In the genomic region with DNA sequence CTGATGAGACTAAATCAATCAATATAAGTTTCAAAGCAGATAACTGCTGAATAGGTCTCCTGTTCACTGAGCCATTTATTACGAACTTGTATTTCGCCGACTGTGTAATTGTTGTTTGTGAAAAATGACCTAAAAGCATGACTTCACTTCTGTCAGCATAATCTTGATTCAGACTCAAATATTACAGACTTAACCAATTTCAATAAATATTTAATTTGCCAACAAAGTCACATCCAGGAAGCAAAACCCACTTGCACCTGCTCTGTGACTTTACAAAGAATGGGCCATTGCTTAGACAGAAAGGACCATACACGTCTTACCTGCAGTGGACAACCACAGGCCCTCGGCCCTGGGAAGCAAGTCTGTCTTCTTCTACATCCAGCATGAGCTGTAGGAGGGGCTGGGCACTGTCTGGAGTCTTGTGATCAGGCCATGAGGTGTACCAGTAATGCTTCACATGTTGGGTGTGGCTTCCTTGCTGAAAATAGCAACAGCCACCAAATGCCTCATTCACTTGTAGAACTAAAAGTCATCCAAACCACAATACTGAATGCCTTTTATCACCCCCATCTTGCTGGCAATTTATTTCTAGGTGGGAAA, we compare ENCODE assay signal across 10 cellular contexts. TPM values are rescaled to one million over a fixed set of nuclear protein-coding genes. Genes with fewer than 3 reads are reported as not detected.
DNase-seq lines count a peak whose midpoint lies in the region; ATAC-seq and TF ChIP-seq lines count a peak whose summit lies in the region.
"Had no signal": no experiment of that assay in that cellular context is flagged by ENCODE, and none has a peak within 500 bp of the region (broad histone marks: within the 10 kb centered on the region; RNA-seq: fewer than 3 reads in every experiment).

No MANE protein-coding gene starts in this region.

- H3K36me3 ChIP-seq in IMR-90 (ENCODE audit: control insufficient read depth, insufficient read depth, low read length), result no peaks in the 10 kb centered on the region
- H3K36me3 ChIP-seq: vagina had no signal

- H2BK120ac ChIP-seq in IMR-90 (ENCODE audit: low read depth, low read length), result no peak overlapping the region

- no peaks in the 10 kb centered on the region for H3K4me1 ChIP-seq in IMR-90 (ENCODE audit: control insufficient read depth, insufficient read depth, low read length)
- H3K4me1 ChIP-seq: vagina had no signal

- H3K9me3 ChIP-seq in IMR-90 (ENCODE audit: control insufficient read depth, insufficient read depth, low read length), result no peaks in the 10 kb centered on the region
- H3K9me3 ChIP-seq: vagina had no signal

- no peak overlapping the region for H4K91ac ChIP-seq in IMR-90 (ENCODE audit: insufficient read depth, low read depth, low read length)

- no peak for ATAC-seq in IMR-90 (ENCODE audit: low read depth)
- ATAC-seq in HG02610 (IDR thresholded peaks at IDR 0.05; ENCODE audit: unreplicated experiment), result no peak
- no peak for ATAC-seq in HG03045 (IDR thresholded peaks at IDR 0.05; ENCODE audit: unreplicated experiment)
- ATAC-seq in sciatic nerve, result no peak
- no peak for ATAC-seq in HG03469 (IDR thresholded peaks at IDR 0.05; ENCODE audit: unreplicated experiment)

- CTCF ChIA-PET in IMR-90 (lab: Yijun Ruan, JAX), result no interaction called here

- H4K8ac ChIP-seq in IMR-90 (ENCODE audit: low read depth in 2 of 2, low read length in 2 of 2), result no peak overlapping the region

- POLR2A ChIA-PET in IMR-90 (lab: Charles Lee; ENCODE audit: unreplicated experiment), result no interaction called here

- dilution Hi-C loops in IMR-90 (cut with HindIII; ENCODE audit: low sequenced_read_pairs, unreplicated experiment), result no loop called here

- no peak overlapping the region for H4K5ac ChIP-seq in IMR-90 (ENCODE audit: low read depth, low read length)

- TF ChIP-seq CTCF in IMR-90 (conservative IDR thresholded peaks at IDR 0.05; ENCODE audit: low read depth, low read length), result no peak

- no peak overlapping the region for H3K4me2 ChIP-seq in IMR-90 (ENCODE audit: low read depth, low read length)

- H3K14ac ChIP-seq in IMR-90 (replicated peaks; ENCODE audit: low read depth, low read length), result 0 out of 2 replicates have a peak overlapping the region, but pooled peaks have one; percentile 63

- H2BK5ac ChIP-seq in IMR-90 (ENCODE audit: low read depth, low read length, poor library complexity, severe bottlenecking), result peak overlapping the region; percentile 17

- no peak overlapping the region for H2BK15ac ChIP-seq in IMR-90 (ENCODE audit: low read depth, low read length)

- H2BK20ac ChIP-seq in IMR-90 (ENCODE audit: low read depth, low read length), result no peak overlapping the region

- no peaks in the 10 kb centered on the region for H4K20me1 ChIP-seq in IMR-90 (ENCODE audit: insufficient read depth, low read length)

- H3K9ac ChIP-seq in IMR-90 (ENCODE audit: low read depth, low read length), result no peak overlapping the region

- H2AFZ ChIP-seq in IMR-90 (replicated peaks; ENCODE audit: low read length, poor library complexity), result peak overlapping the region; percentile 76

- no peak overlapping the region for H3K27ac ChIP-seq in IMR-90 (ENCODE audit: insufficient read depth, low read length)
- H3K27ac ChIP-seq: vagina had no signal

- H3K56ac ChIP-seq in IMR-90 (ENCODE audit: extremely low read depth, insufficient read depth, low read length), result no peak overlapping the region

- in situ Hi-C loops in IMR-90 (cut with MboI; ENCODE audit: low sequenced_read_pairs), result no loop called here

- no peak overlapping the region for H3K4me3 ChIP-seq in IMR-90 (ENCODE audit: insufficient read depth, low read depth, low read length)
- H3K4me3 ChIP-seq: vagina had no signal

- intact Hi-C loops in IMR-90 (cut with micrococcal nuclease) (no loop called here), sciatic nerve (cut with DNase I) (no loop called here)

- H2AK9ac ChIP-seq in IMR-90 (replicated peaks; ENCODE audit: low read depth, low read length, poor library complexity), result no peak overlapping the region

- H2AK5ac ChIP-seq in IMR-90 (ENCODE audit: low read depth, low read length), result no peak overlapping the region

- no peaks in the 10 kb centered on the region for H3K9me1 ChIP-seq in IMR-90 (ENCODE audit: insufficient read depth, low read length)

- no peak overlapping the region for H3K18ac ChIP-seq in IMR-90 (ENCODE audit: low read depth, low read length)

- H3K23ac ChIP-seq in IMR-90 (ENCODE audit: low read depth, low read length), result no peak overlapping the region

- no peak for TF ChIP-seq POLR2A in IMR-90 (IDR thresholded peaks at IDR 0.05; ENCODE audit: low read depth, low read length)

- DNase-seq in AG20443 (ENCODE audit: low spot score) (peak; percentile 84), IMR-90 (peak; percentile 77), astrocyte of the hippocampus (ENCODE audit: low read depth, low spot score) (peak; percentile 67), kidney glomerular epithelial cell (lab: John Stamatoyannopoulos, UW) (peak; percentile 9), sciatic nerve (ENCODE audit: low spot score) (no peak)
- DNase-seq: SIG-M5 had no signal

- no TSS peak for BruUV-seq in IMR-90 (replicated peaks; lab: Mats Ljungman, UMichigan)

- no peaks in the 10 kb centered on the region for H3K79me1 ChIP-seq in IMR-90 (ENCODE audit: low read depth in 1 of 2, low read length in 2 of 2)

- WGBS in IMR-90 (ENCODE audit: extremely low coverage in 2 of 2, insufficient read length in 1 of 2), 2 experiments, result no CpG with 5 or more reads among the region's 5 CpGs

- TF ChIP-seq RAD21 in IMR-90 (IDR thresholded peaks at IDR 0.05; ENCODE audit: low read length), result no peak

- no peak overlapping the region for H3K4ac ChIP-seq in IMR-90 (ENCODE audit: low read depth, low read length)

- no peaks in the 10 kb centered on the region for H3K27me3 ChIP-seq in IMR-90 (ENCODE audit: control insufficient read depth, insufficient read depth, low read length)
- H3K27me3 ChIP-seq: vagina had no signal

TF ChIP-seq in IMR-90, 13 proteins besides CTCF, POLR2A, EP300 and RAD21:
- TF ChIP-seq MAFK (IDR thresholded peaks at IDR 0.05; ENCODE audit: low read depth, low read length), result peak; percentile 64; the same call in 1 of the 2 replicates
- TF ChIP-seq, protein P1, sequence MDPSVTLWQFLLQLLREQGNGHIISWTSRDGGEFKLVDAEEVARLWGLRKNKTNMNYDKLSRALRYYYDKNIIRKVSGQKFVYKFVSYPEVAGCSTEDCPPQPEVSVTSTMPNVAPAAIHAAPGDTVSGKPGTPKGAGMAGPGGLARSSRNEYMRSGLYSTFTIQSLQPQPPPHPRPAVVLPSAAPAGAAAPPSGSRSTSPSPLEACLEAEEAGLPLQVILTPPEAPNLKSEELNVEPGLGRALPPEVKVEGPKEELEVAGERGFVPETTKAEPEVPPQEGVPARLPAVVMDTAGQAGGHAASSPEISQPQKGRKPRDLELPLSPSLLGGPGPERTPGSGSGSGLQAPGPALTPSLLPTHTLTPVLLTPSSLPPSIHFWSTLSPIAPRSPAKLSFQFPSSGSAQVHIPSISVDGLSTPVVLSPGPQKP (IDR thresholded peaks at IDR 0.05; ENCODE audit: borderline replicate concordance, low read depth, low read length), result no peak
- TF ChIP-seq MAZ (IDR thresholded peaks at IDR 0.05; ENCODE audit: borderline replicate concordance, low read depth, low read length), result no peak
- TF ChIP-seq BHLHE40 (IDR thresholded peaks at IDR 0.05; ENCODE audit: low read depth, low read length), result no peak
- TF ChIP-seq MXI1 (IDR thresholded peaks at IDR 0.05; ENCODE audit: borderline replicate concordance, low read depth, low read length), result no peak
- TF ChIP-seq RFX5 (IDR thresholded peaks at IDR 0.05; ENCODE audit: low read depth, low read length), result no peak
- TF ChIP-seq RCOR1 (IDR thresholded peaks at IDR 0.05; ENCODE audit: insufficient replicate concordance, low read length), result no peak
- TF ChIP-seq FOS (IDR thresholded peaks at IDR 0.05; ENCODE audit: low read depth, low read length), result no peak
- TF ChIP-seq NFE2L2 (IDR thresholded peaks at IDR 0.05; ENCODE audit: low read depth, low read length), result no peak
- TF ChIP-seq SMC3 (IDR thresholded peaks at IDR 0.05; ENCODE audit: low read depth, low read length), result no peak
- TF ChIP-seq CEBPB (IDR thresholded peaks at IDR 0.05; ENCODE audit: low read depth, low read length), result no peak
- TF ChIP-seq, protein P2, sequence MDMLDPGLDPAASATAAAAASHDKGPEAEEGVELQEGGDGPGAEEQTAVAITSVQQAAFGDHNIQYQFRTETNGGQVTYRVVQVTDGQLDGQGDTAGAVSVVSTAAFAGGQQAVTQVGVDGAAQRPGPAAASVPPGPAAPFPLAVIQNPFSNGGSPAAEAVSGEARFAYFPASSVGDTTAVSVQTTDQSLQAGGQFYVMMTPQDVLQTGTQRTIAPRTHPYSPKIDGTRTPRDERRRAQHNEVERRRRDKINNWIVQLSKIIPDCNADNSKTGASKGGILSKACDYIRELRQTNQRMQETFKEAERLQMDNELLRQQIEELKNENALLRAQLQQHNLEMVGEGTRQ (IDR thresholded peaks at IDR 0.05; ENCODE audit: low read depth, low read length), result peak; percentile 52; the same call in 1 of the 2 replicates
- TF ChIP-seq CHD1 (IDR thresholded peaks at IDR 0.05; ENCODE audit: low read depth, low read length), result no peak
TF ChIP-seq in IMR-90: peak in this region for 2.

RNA-seq across cellular contexts. Expression of a gene that starts 23.5 kb away (rescaled TPM):
- total RNA-seq in IMR-90 (2012; rRNA removed) (5.3 and 6.5 TPM in 2 replicates), sciatic nerve (40.5 TPM)
- polyA plus RNA-seq in IMR-90 (2012; rRNA removed), result 3.7 and 4.1 TPM in 2 replicates
- 1.3 TPM in 2 replicates for polyA plus RNA-seq in IMR-90 (2012; cell fraction: cytosol; rRNA removed)
- polyA plus RNA-seq in IMR-90 (2012; cell fraction: nucleus; rRNA removed; ENCODE audit: low replicate concordance), result 2.0 and 6.4 TPM in 2 replicates
